Comparison of ENCODE assay signal across 23 cellular contexts in the genomic region with DNA sequence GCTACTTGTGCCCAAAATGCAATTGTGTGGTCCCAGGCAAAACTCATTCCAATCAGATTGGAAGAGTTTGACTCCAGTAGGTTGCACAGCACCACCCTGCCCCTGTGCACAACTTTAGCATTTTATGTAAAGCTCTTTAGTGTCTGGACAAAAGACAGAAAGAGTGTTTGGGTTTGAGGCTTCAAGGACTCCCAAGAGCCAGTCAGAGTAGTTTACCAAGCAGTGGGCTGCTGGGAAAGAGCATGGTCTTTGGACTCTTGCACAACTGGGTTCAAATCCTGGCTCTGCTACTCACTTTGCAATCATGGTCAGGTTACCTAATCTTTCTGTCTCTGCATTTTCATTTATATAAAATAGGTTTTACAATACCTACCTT.
"Had no signal": no experiment of that assay in that cellular context is flagged by ENCODE, and none has a peak within 500 bp of the region (broad histone marks: within the 10 kb centered on the region; RNA-seq: fewer than 3 reads in every experiment).

No MANE protein-coding gene starts in this region.

- DNase-seq: activated B cell treated with CpG ODN at 0.5 μM for 24 hours; activated CD4-positive, alpha-beta T cell treated with anti-CD3 and anti-CD28 coated beads for 48 hours; activated CD8-positive, alpha-beta T cell treated with anti-CD3 and anti-CD28 coated beads for 36 hours; activated effector memory CD4-positive, alpha-beta T cell treated with anti-CD3 and anti-CD28 coated beads, Interleukin-2, amount 50 U/mL, for 16 hours; activated T-cell treated with anti-CD3 and anti-CD28 coated beads, Interleukin-2, amount 50 U/mL, for 48 hours; adrenal gland; central memory CD4-positive, alpha-beta T cell; effector CD4-positive, alpha-beta T cell; foreskin fibroblast; head of caudate nucleus; mesendoderm; nephron progenitor cell; occipital lobe; SJCRH30; stimulated activated CD4-positive, alpha-beta T cell treated with anti-CD3 and anti-CD28 coated beads, Interleukin-2, amount 100 ng/mL, for 48 hours; T-helper 17 cell; tibial artery had no signal

- H3K36me3 ChIP-seq: SJCRH30 had no signal

- H3K4me3 ChIP-seq: adrenal gland, coronary artery, SJCRH30, tibial artery had no signal

- H3K27ac ChIP-seq: adrenal gland, coronary artery, SJCRH30, tibial artery had no signal

- H3K36me3 Mint-ChIP-seq: activated naive CD4-positive, alpha-beta T cell treated with anti-CD3 and anti-CD28 coated beads, Interleukin-2, amount 50 U/mL, for 24 hours; stimulated activated memory B cell treated with anti-CD40 and anti-IgM and Interleukin-4, amounts not matched to agents 10 μg/mL and 1 μg/mL and 100 μg/mL, for 72 hours had no signal

- H3K9me3 Mint-ChIP-seq: activated B cell treated with CpG ODN at 0.5 μM for 24 hours; activated CD8-positive, alpha-beta T cell treated with anti-CD3 and anti-CD28 coated beads for 36 hours; activated naive CD4-positive, alpha-beta T cell treated with anti-CD3 and anti-CD28 coated beads, Interleukin-2, amount 50 U/mL, for 24 hours; nephron progenitor cell had no signal

- H3K27me3 Mint-ChIP-seq: activated CD8-positive, alpha-beta T cell treated with anti-CD3 and anti-CD28 coated beads for 36 hours had no signal

- H3K9me3 ChIP-seq: adrenal gland, SJCRH30, tibial artery had no signal

- H3K4me1 ChIP-seq: adrenal gland, SJCRH30, tibial artery had no signal

- H3K27me3 ChIP-seq: adrenal gland, SJCRH30, tibial artery had no signal

- ATAC-seq: activated CD8-positive, alpha-beta T cell treated with anti-CD3 and anti-CD28 coated beads for 36 hours; sciatic nerve; stimulated activated memory B cell treated with anti-CD40 and anti-IgM and Interleukin-4, amounts not matched to agents 10 μg/mL and 1 μg/mL and 100 μg/mL, for 72 hours; T-helper 17 cell had no signal

- FAIRE-seq: islet of Langerhans, TTC549 had no signal

- H3K27ac Mint-ChIP-seq: activated B cell treated with CpG ODN at 0.5 μM for 24 hours; activated CD8-positive, alpha-beta T cell treated with anti-CD3 and anti-CD28 coated beads for 36 hours; activated naive CD4-positive, alpha-beta T cell treated with anti-CD3 and anti-CD28 coated beads, Interleukin-2, amount 50 U/mL, for 24 hours; nephron progenitor cell; stimulated activated memory B cell treated with anti-CD40 and anti-IgM and Interleukin-4, amounts not matched to agents 10 μg/mL and 1 μg/mL and 100 μg/mL, for 72 hours; T-helper 17 cell had no signal

- H3K4me3 Mint-ChIP-seq: activated B cell treated with CpG ODN at 0.5 μM for 24 hours; activated CD8-positive, alpha-beta T cell treated with anti-CD3 and anti-CD28 coated beads for 36 hours; activated naive CD4-positive, alpha-beta T cell treated with anti-CD3 and anti-CD28 coated beads, Interleukin-2, amount 50 U/mL, for 24 hours; nephron progenitor cell; stimulated activated memory B cell treated with anti-CD40 and anti-IgM and Interleukin-4, amounts not matched to agents 10 μg/mL and 1 μg/mL and 100 μg/mL, for 72 hours; T-helper 17 cell had no signal
